Comparison of ENCODE assay signal across 8 cellular contexts in the genomic region with DNA sequence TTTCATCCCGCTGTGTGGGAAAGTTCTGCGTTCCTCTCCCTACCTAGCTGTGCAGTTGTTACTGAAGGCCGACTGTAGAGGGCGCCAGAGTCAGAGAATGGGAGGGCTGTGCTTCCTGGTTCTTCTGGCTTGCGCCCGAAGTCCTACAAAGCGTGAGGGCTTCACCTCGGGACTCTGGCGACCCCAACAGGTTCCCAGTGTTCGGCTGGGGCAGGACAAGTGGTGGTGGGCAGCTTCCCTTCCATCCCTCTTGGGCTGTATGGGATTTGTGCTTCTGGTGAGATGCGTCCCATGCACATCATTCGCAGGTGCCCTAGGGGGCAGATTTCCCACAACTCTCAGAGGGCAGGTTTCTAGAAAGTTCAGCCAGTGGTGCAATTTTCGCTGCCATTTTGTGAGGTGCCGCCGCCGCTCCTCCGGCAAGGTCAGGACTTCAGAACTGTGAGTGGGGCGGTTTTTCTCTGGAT. TPM values are rescaled to one million over a fixed set of nuclear protein-coding genes. Genes with fewer than 3 reads are reported as not detected.
A peak's percentile ranks its signal among the peaks of the same experiment; 100 is the strongest.
DNase-seq lines count a peak whose midpoint lies in the region; ATAC-seq lines count a peak whose summit lies in the region.

No MANE protein-coding gene starts in this region.

- H3K27ac Mint-ChIP-seq in activated T-cell treated with anti-CD3 and anti-CD28 coated beads, Interleukin-2, amount 50 U/mL, for 72 hours: no peak overlapping the region
- H3K27ac Mint-ChIP-seq in memory B cell: no peak overlapping the region

- no peaks in the 10 kb centered on the region for H3K36me3 Mint-ChIP-seq in activated T-cell treated with anti-CD3 and anti-CD28 coated beads, Interleukin-2, amount 50 U/mL, for 72 hours (ENCODE audit: insufficient read depth in 2 of 2)
- H3K36me3 Mint-ChIP-seq in memory B cell: no peaks in the 10 kb centered on the region

- DNase-seq in 8988T: peak; percentile 36
- DNase-seq in KBM-7: peak; percentile 71
- DNase-seq in activated T-cell treated with anti-CD3 and anti-CD28 coated beads, Interleukin-2, amount 50 U/mL, for 72 hours: peak; percentile 51 to 64
- DNase-seq in memory B cell (ENCODE audit: low spot score in 2 of 2): no peak
- no peak for DNase-seq in DMS53 (lab: John Stamatoyannopoulos, UW)
- no peak for DNase-seq in NCI-H1092 (lab: John Stamatoyannopoulos, UW)
- DNase-seq in putamen (ENCODE audit: low spot score): no peak

- in situ Hi-C loops in KBM-7 (cut with MboI; ENCODE audit: low pct_unique_long_range_greater_than_20kb, low sequenced_read_pairs): no loop called here

- no peaks in the 10 kb centered on the region for H3K4me1 Mint-ChIP-seq in activated T-cell treated with anti-CD3 and anti-CD28 coated beads, Interleukin-2, amount 50 U/mL, for 72 hours (ENCODE audit: low read depth)
- peaks cover 2% of the 10 kb centered on the region for H3K4me1 Mint-ChIP-seq in memory B cell

- peaks cover 15% of the 10 kb centered on the region for H3K27me3 Mint-ChIP-seq in activated T-cell treated with anti-CD3 and anti-CD28 coated beads, Interleukin-2, amount 50 U/mL, for 72 hours (ENCODE audit: low read depth)
- no peaks in the 10 kb centered on the region for H3K27me3 Mint-ChIP-seq in memory B cell

- H3K9me3 Mint-ChIP-seq in activated T-cell treated with anti-CD3 and anti-CD28 coated beads, Interleukin-2, amount 50 U/mL, for 72 hours: no peaks in the 10 kb centered on the region
- H3K9me3 Mint-ChIP-seq in memory B cell: no peaks in the 10 kb centered on the region

- ATAC-seq in GM18907 (IDR thresholded peaks at IDR 0.05; ENCODE audit: unreplicated experiment) (peak; percentile 68), memory B cell (ENCODE audit: low read depth) (no peak)
- ATAC-seq in activated T-cell treated with anti-CD3 and anti-CD28 coated beads, Interleukin-2, amount 50 U/mL, for 72 hours (replicated peaks in 1 of 2): peak; percentile 66 to 74

- H3K4me3 Mint-ChIP-seq in activated T-cell treated with anti-CD3 and anti-CD28 coated beads, Interleukin-2, amount 50 U/mL, for 72 hours: peak overlapping the region; percentile 55 to 57
- H3K4me3 Mint-ChIP-seq in memory B cell: peak overlapping the region; percentile 24

RNA-seq across cellular contexts. Expression of gene CT45A3, which starts 27.3 kb away (rescaled TPM):
- not detected for total RNA-seq in activated T-cell treated with anti-CD3 and anti-CD28 coated beads, Interleukin-2, amount 50 U/mL, for 72 hours

RNA-seq across cellular contexts. Expression of gene CT45A1, which starts 27.3 kb away (rescaled TPM):
- not detected for total RNA-seq in activated T-cell treated with anti-CD3 and anti-CD28 coated beads, Interleukin-2, amount 50 U/mL, for 72 hours

RNA-seq across cellular contexts. Expression of gene CT45A5, which starts 44.6 kb away (rescaled TPM):
- under 1 TPM in 1 of 2 donors, not detected in 1; 0.35 TPM for total RNA-seq in activated T-cell treated with anti-CD3 and anti-CD28 coated beads, Interleukin-2, amount 50 U/mL, for 72 hours

Comparison
In these comparisons a context has a peak if more than half of its experiments do, and no peak if none do; other contexts are left out.
1. DNase-seq: peak in 8988T (single experiment), KBM-7 (single experiment) and activated T-cell treated with anti-CD3 and anti-CD28 coated beads, Interleukin-2, amount 50 U/mL, for 72 hours (2 of 2); none in memory B cell (0 of 2), DMS53 (single experiment), NCI-H1092 (single experiment) and putamen (single experiment).